Comparison of ENCODE assay signal across 8 cellular contexts in genomic region chr18:63074987-63075404, GRCh38.
A peak's percentile ranks its signal among the peaks of the same experiment; 100 is the strongest.
DNase-seq lines count a peak whose midpoint lies in the region; ATAC-seq and TF ChIP-seq lines count a peak whose summit lies in the region.

No MANE protein-coding gene starts in this region.

- peaks cover 3% of the 10 kb centered on the region for H3K9me3 Mint-ChIP-seq in activated naive CD8-positive, alpha-beta T cell treated with anti-CD3 and anti-CD28 coated beads for 36 hours

- TF ChIP-seq CTCF in ovary (IDR thresholded peaks at IDR 0.05) (no peak), thyroid gland (IDR thresholded peaks at IDR 0.05) (no peak)

- H3K27ac ChIP-seq in ovary = no peak overlapping the region
- peak overlapping the region; percentile 75 to 87 (median 83) for H3K27ac ChIP-seq in thyroid gland

- H3K27me3 ChIP-seq in ovary = no peaks in the 10 kb centered on the region
- no peaks in the 10 kb centered on the region for H3K27me3 ChIP-seq in thyroid gland

- peaks cover 8% of the 10 kb centered on the region for H3K27me3 Mint-ChIP-seq in activated naive CD8-positive, alpha-beta T cell treated with anti-CD3 and anti-CD28 coated beads for 36 hours

- H3K4me1 ChIP-seq in ovary (ENCODE audit: insufficient read depth) (no peaks in the 10 kb centered on the region), thyroid gland (peaks cover 0 to 3% of the 10 kb centered on the region in 2 donors)

- in situ Hi-C loops in SK-MEL-5 (cut with HindIII; ENCODE audit: low pct_unique_long_range_greater_than_20kb, low sequenced_read_pairs) = no loop called here

- ATAC-seq in Right ventricle myocardium superior (ENCODE audit: poor library complexity) = peak; percentile 100

- H3K36me3 ChIP-seq in ovary = no peaks in the 10 kb centered on the region
- H3K36me3 ChIP-seq in thyroid gland = no peaks in the 10 kb centered on the region

- H3K36me3 Mint-ChIP-seq in activated naive CD8-positive, alpha-beta T cell treated with anti-CD3 and anti-CD28 coated beads for 36 hours = peaks cover 3% of the 10 kb centered on the region

- intact Hi-C loops in Right ventricle myocardium superior (cut with DNase I) = no loop called here
- intact Hi-C loops in ovary (cut with DNase I) = no loop called here
- intact Hi-C loops in thyroid gland (cut with DNase I) = no loop called here

- peaks cover 10% of the 10 kb centered on the region for H3K4me1 Mint-ChIP-seq in activated naive CD8-positive, alpha-beta T cell treated with anti-CD3 and anti-CD28 coated beads for 36 hours

- WGBS in ovary, 3 donors = 14 to 25% (median 19%) methylated on average over 19 of the region's 19 CpGs
- WGBS in thyroid gland, 2 donors = 1 to 7% methylated on average over 19 of the region's 19 CpGs

- H3K9me3 ChIP-seq in ovary (no peaks in the 10 kb centered on the region), thyroid gland (no peaks in the 10 kb centered on the region)

- TF ChIP-seq POLR2A in ovary (IDR thresholded peaks at IDR 0.05) = no peak
- peak in 1 of 2 donors; percentile 37 for TF ChIP-seq POLR2A in thyroid gland (IDR thresholded peaks at IDR 0.05)

- H3K4me3 ChIP-seq in ovary = peak overlapping the region; percentile 31
- peak overlapping the region in 2 of 3 donors; percentile 18 to 47 for H3K4me3 ChIP-seq in thyroid gland (replicated peaks in 1 of 3)

- peak overlapping the region; percentile 2 for H3K27ac Mint-ChIP-seq in activated naive CD8-positive, alpha-beta T cell treated with anti-CD3 and anti-CD28 coated beads for 36 hours

- DNase-seq in NCI-H1417 (lab: John Stamatoyannopoulos, UW) (peak in 2 of 3 experiments; percentile 60 to 81), NCI-H1417 treated with DMSO at 0.1 percent for 48 hours (lab: John Stamatoyannopoulos, UW) (no peak), HuH-7.5 (ENCODE audit: low spot score) (peak; percentile 47), SK-MEL-5 (ENCODE audit: low read depth, low spot score) (peak; percentile 31), Right ventricle myocardium superior (peak; percentile 89), ovary (peak; percentile 20 to 54 (median 30)), thyroid gland (peak; percentile 76 to 84)
- DNase-seq in activated naive CD8-positive, alpha-beta T cell treated with anti-CD3 and anti-CD28 coated beads for 36 hours = peak; percentile 72

- no peak for TF ChIP-seq EP300 in ovary (IDR thresholded peaks at IDR 0.05)

- H3K4me3 Mint-ChIP-seq in activated naive CD8-positive, alpha-beta T cell treated with anti-CD3 and anti-CD28 coated beads for 36 hours = peak overlapping the region; percentile 71

Comparison
In these comparisons a context has a peak if more than half of its experiments do, and no peak if none do; other contexts are left out.
1. H3K27ac ChIP-seq: peak in thyroid gland (3 of 3); none in ovary (0 of 2).